18 cellular contexts compared by ENCODE assay signal in the genomic region with DNA sequence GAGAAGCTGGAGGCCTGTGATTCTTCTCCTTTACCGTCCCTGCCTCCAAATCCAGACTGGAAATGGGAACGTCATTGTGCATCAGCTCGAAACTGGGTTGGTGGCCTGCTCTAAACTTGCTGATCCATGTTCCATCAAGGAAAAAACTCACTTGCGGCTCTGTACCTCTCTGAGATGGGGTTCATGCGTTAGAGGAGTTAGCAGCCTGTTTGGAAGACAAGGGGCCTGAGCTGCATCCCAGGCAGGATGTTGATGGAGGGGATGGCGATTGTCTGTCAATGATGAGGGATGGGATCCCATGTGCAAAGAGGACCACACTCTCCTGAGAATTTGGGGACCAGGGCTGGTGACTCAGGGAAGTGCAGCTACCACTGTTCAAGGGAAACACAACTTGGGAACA. TPM values are rescaled to one million over a fixed set of nuclear protein-coding genes. Genes with fewer than 3 reads are reported as not detected.
DNase-seq lines count a peak whose midpoint lies in the region; ATAC-seq lines count a peak whose summit lies in the region.
"Had no signal": no experiment of that assay in that cellular context is flagged by ENCODE, and none has a peak within 500 bp of the region (broad histone marks: within the 10 kb centered on the region; RNA-seq: fewer than 3 reads in every experiment).

No MANE protein-coding gene starts in this region.

- H2AK5ac ChIP-seq in mesenchymal stem cell (ENCODE audit: low read length, severe bottlenecking), result no peak overlapping the region

- H3K9ac ChIP-seq in GM23248 (peak overlapping the region; percentile 49), adipocyte (ENCODE audit: low read length) (peak overlapping the region; percentile 19), mesenchymal stem cell (ENCODE audit: low read length) (peak overlapping the region; percentile 64), subcutaneous abdominal adipose tissue (ENCODE audit: low read length in 5 of 5) (no peak overlapping the region)

- DNase-seq in GM23248 (no peak), adipocyte (ENCODE audit: low read depth) (no peak), mesenchymal stem cell (no peak), mucosa of gallbladder (ENCODE audit: low spot score) (no peak), ACHN (no peak)
- DNase-seq in stimulated activated naive CD4-positive, alpha-beta T cell treated with Interleukin-2 at 50 U/mL for 16 hours (lab: John Stamatoyannopoulos, UW), result no peak
- DNase-seq in effector memory CD8-positive, alpha-beta T cell, result no peak
- DNase-seq: Caco-2; CD8-positive, alpha-beta memory T cell; DND-41; GF-D8; H9; IMR-90 had no signal

- peaks cover 82% of the 10 kb centered on the region for H3F3A ChIP-seq in GM23248 (ENCODE audit: insufficient read depth)

- no peak overlapping the region for H2BK5ac ChIP-seq in mesenchymal stem cell (ENCODE audit: low read depth, low read length, poor library complexity, severe bottlenecking)

- H3K4me1 Mint-ChIP-seq in effector memory CD8-positive, alpha-beta T cell (ENCODE audit: low read depth in 2 of 2), result no peaks in the 10 kb centered on the region
- H3K4me1 Mint-ChIP-seq: CD14-positive monocyte; CD8-positive, alpha-beta memory T cell; GM23338 had no signal

- H3K27me3 Mint-ChIP-seq in effector memory CD8-positive, alpha-beta T cell, result peaks cover 36 to 47% of the 10 kb centered on the region in 2 donors

- H3K14ac ChIP-seq in mesenchymal stem cell (ENCODE audit: low read length in 2 of 2), result no peak overlapping the region

- H3K27ac ChIP-seq in GM23248, result peak overlapping the region; percentile 72
- H3K27ac ChIP-seq in mesenchymal stem cell (ENCODE audit: low read length, poor library complexity, severe bottlenecking), result no peak overlapping the region
- H3K27ac ChIP-seq in subcutaneous abdominal adipose tissue (ENCODE audit: low read depth, low read length), result peak overlapping the region; percentile 84
- H3K27ac ChIP-seq: A549 had no signal

- H2BK12ac ChIP-seq in mesenchymal stem cell (ENCODE audit: low read length in 2 of 2), result no peak overlapping the region

- H3K79me2 ChIP-seq in GM23248 (ENCODE audit: insufficient read depth), result peaks cover 76% of the 10 kb centered on the region

- no peak overlapping the region for H4K8ac ChIP-seq in mesenchymal stem cell (ENCODE audit: low read length)

- H3K4me3 ChIP-seq in GM23248, result no peak overlapping the region
- no peak overlapping the region for H3K4me3 ChIP-seq in adipocyte (ENCODE audit: low read length)
- H3K4me3 ChIP-seq in mesenchymal stem cell (ENCODE audit: insufficient read depth in 1 of 2, low read depth in 1 of 2, low read length in 2 of 2), result no peak overlapping the region
- peak overlapping the region in 1 of 5 donors; percentile 13 for H3K4me3 ChIP-seq in subcutaneous abdominal adipose tissue (ENCODE audit: low read depth in 1 of 5, low read length in 5 of 5)
- H3K4me3 ChIP-seq: A549, GM23338 had no signal

- no peak overlapping the region for H2BK15ac ChIP-seq in mesenchymal stem cell (ENCODE audit: low read depth, poor library complexity, severe bottlenecking)

- in situ Hi-C loops in GM23248 (cut with MboI) (no loop called here), ACHN (cut with HindIII; ENCODE audit: low pct_ligation_motif_present, low pct_unique_long_range_greater_than_20kb, low sequenced_read_pairs) (no loop called here)

- H2AFZ ChIP-seq in GM23248 (no peak overlapping the region), mesenchymal stem cell (ENCODE audit: low read depth, low read length) (no peak overlapping the region)
- H2AFZ ChIP-seq: GM23338 had no signal

- H4K20me1 ChIP-seq in GM23248 (ENCODE audit: insufficient read depth), result peaks cover 11% of the 10 kb centered on the region; the same call in 1 of the 2 replicates

- peaks cover 39% of the 10 kb centered on the region; the same call in 1 of the 2 replicates for H3K36me3 ChIP-seq in GM23248 (ENCODE audit: low read depth)
- H3K36me3 ChIP-seq in adipocyte (ENCODE audit: control insufficient read depth, insufficient read depth, low read length, severe bottlenecking), result peaks cover 35% of the 10 kb centered on the region
- H3K36me3 ChIP-seq in mesenchymal stem cell (ENCODE audit: control insufficient read depth in 1 of 2, insufficient read depth in 2 of 2, low read depth in 1 of 2, low read length in 2 of 2), result peaks cover 0 to 62% of the 10 kb centered on the region in 2 experiments
- H3K36me3 ChIP-seq in subcutaneous abdominal adipose tissue (ENCODE audit: control insufficient read depth in 5 of 5, insufficient read depth in 5 of 5, low read length in 5 of 5), result peaks cover 0 to 15% (median 3%) of the 10 kb centered on the region in 5 donors

- H3K4me2 ChIP-seq in GM23248 (ENCODE audit: unreplicated experiment), result peak overlapping the region; percentile 25
- no peak overlapping the region for H3K4me2 ChIP-seq in mesenchymal stem cell (ENCODE audit: low read length, poor library complexity, severe bottlenecking)
- H3K4me2 ChIP-seq: A549, GM23338 had no signal

- no peaks in the 10 kb centered on the region for H3K9me2 ChIP-seq in GM23248 (ENCODE audit: insufficient read depth)

- H4K91ac ChIP-seq in mesenchymal stem cell (ENCODE audit: low read length), result no peak overlapping the region

- no peaks in the 10 kb centered on the region for H3K79me1 ChIP-seq in mesenchymal stem cell (replicated peaks; ENCODE audit: low read length, poor library complexity, severe bottlenecking)

- no peak for ATAC-seq in effector memory CD8-positive, alpha-beta T cell (replicated peaks)
- ATAC-seq: A549, GM23338 had no signal

- H3K18ac ChIP-seq in mesenchymal stem cell (ENCODE audit: low read depth in 1 of 2, low read length in 2 of 2), result no peak overlapping the region

- no peak overlapping the region for H3K4ac ChIP-seq in mesenchymal stem cell (ENCODE audit: low read depth in 1 of 2, low read length in 2 of 2)

- no peak overlapping the region for H3K27ac Mint-ChIP-seq in effector memory CD8-positive, alpha-beta T cell
- H3K27ac Mint-ChIP-seq: CD14-positive monocyte, GM23338, H9 had no signal

- H3K9me3 ChIP-seq in GM23248 (ENCODE audit: low read depth) (no peaks in the 10 kb centered on the region), adipocyte (ENCODE audit: control insufficient read depth, low read length) (no peaks in the 10 kb centered on the region), mesenchymal stem cell (ENCODE audit: control insufficient read depth, low read length) (no peaks in the 10 kb centered on the region), subcutaneous abdominal adipose tissue (ENCODE audit: control insufficient read depth in 5 of 5, low read length in 5 of 5) (no peaks in the 10 kb centered on the region)
- H3K9me3 ChIP-seq: A549, Caco-2 had no signal

- peaks cover 7% of the 10 kb centered on the region for H3K36me3 Mint-ChIP-seq in effector memory CD8-positive, alpha-beta T cell (ENCODE audit: insufficient read depth)
- H3K36me3 Mint-ChIP-seq: CD14-positive monocyte; CD8-positive, alpha-beta memory T cell had no signal

- no peak overlapping the region for H3K23ac ChIP-seq in mesenchymal stem cell (ENCODE audit: low read length in 2 of 2)

- H3K4me1 ChIP-seq in GM23248 (ENCODE audit: insufficient read depth) (peaks cover 46% of the 10 kb centered on the region), adipocyte (ENCODE audit: control insufficient read depth, insufficient read depth, low read length) (peaks cover 80% of the 10 kb centered on the region), mesenchymal stem cell (ENCODE audit: control insufficient read depth, insufficient read depth, low read depth, low read length) (no peaks in the 10 kb centered on the region), subcutaneous abdominal adipose tissue (ENCODE audit: control insufficient read depth in 5 of 5, insufficient read depth in 5 of 5, low read length in 5 of 5) (peaks cover 12 to 79% (median 62%) of the 10 kb centered on the region in 5 donors)
- H3K4me1 ChIP-seq: Caco-2 had no signal

- H2BK120ac ChIP-seq in mesenchymal stem cell (ENCODE audit: low read depth, low read length), result no peak overlapping the region

- H3K4me3 Mint-ChIP-seq in effector memory CD8-positive, alpha-beta T cell, result no peak overlapping the region
- H3K4me3 Mint-ChIP-seq: CD14-positive monocyte; CD8-positive, alpha-beta memory T cell; GM23338; H9 had no signal

- 13 to 15% methylated on average over 6 of the region's 6 CpGs for WGBS in GM23248 (ENCODE audit: low coverage in 1 of 2, low lambda C conversion rate in 2 of 2, missing lambda C conversion rate in 2 of 2), 2 experiments
- 93% methylated on average over 6 of the region's 6 CpGs for WGBS in mesenchymal stem cell

- H3K27me3 ChIP-seq in GM23248 (replicated peaks; ENCODE audit: insufficient read depth) (no peaks in the 10 kb centered on the region), adipocyte (replicated peaks; ENCODE audit: control insufficient read depth, insufficient read depth, low read length) (no peaks in the 10 kb centered on the region), mesenchymal stem cell (ENCODE audit: control insufficient read depth in 1 of 2, insufficient read depth in 1 of 2, low read length in 2 of 2) (peaks cover 0 to 55% of the 10 kb centered on the region in 2 experiments), subcutaneous abdominal adipose tissue (ENCODE audit: control insufficient read depth in 5 of 5, insufficient read depth in 4 of 5, low read length in 5 of 5) (peaks cover 0 to 2% (median 0%) of the 10 kb centered on the region in 5 donors)

- H3K9me3 Mint-ChIP-seq in effector memory CD8-positive, alpha-beta T cell, result peaks cover 0 to 2% of the 10 kb centered on the region in 2 donors

RNA-seq across cellular contexts. Expression of a gene that starts 26.0 kb away (rescaled TPM):
- total RNA-seq in GM23248 (2014; rRNA removed; shearing (Covaris generic)), result 467 and 544 TPM in 2 replicates
- 248 and 253 TPM in 2 replicates for polyA plus RNA-seq in GM23248 (2016; fragmentation: Nextera tagmentation; extraction: Ambion mirVana)
- 11.1 TPM for polyA plus RNA-seq in mesenchymal stem cell (2013, experiment 1 of 2)
- 11.7 TPM for polyA plus RNA-seq in mesenchymal stem cell (2013, experiment 2 of 2)
- 5.9 TPM for total RNA-seq in mucosa of gallbladder
- total RNA-seq: Caco-2; CD8-positive, alpha-beta memory T cell; HT-29 had no signal
- polyA plus RNA-seq: CD8-positive, alpha-beta memory T cell had no signal

Comparison
In these comparisons a context has a peak if more than half of its experiments do, and no peak if none do; other contexts are left out.
1. H3K9ac ChIP-seq: peak in GM23248 (single experiment), adipocyte (single experiment) and mesenchymal stem cell (single experiment); none in subcutaneous abdominal adipose tissue (0 of 5).
2. RNA of a gene that starts 26.0 kb away (total RNA-seq): 467 to 544 TPM in GM23248; 5.9 TPM in mucosa of gallbladder (single experiment); every median in the first group is over 10 times any median in the second.